Comparison of ENCODE assay signal across 25 cellular contexts in genomic region chr6:156935000-156935399, GRCh38.
"Had no signal": no experiment of that assay in that cellular context is flagged by ENCODE, and none has a peak within 500 bp of the region (broad histone marks: within the 10 kb centered on the region; RNA-seq: fewer than 3 reads in every experiment).

No MANE protein-coding gene starts in this region.

- ATAC-seq: effector memory CD8-positive, alpha-beta T cell; left lobe of liver; naive thymus-derived CD4-positive, alpha-beta T cell; sciatic nerve had no signal

- H3K4me3 ChIP-seq: esophagus squamous epithelium, hepatocyte, neural progenitor cell, smooth muscle cell had no signal

- H3K27ac Mint-ChIP-seq: neural progenitor cell had no signal

- H3K27me3 ChIP-seq: esophagus squamous epithelium, hepatocyte, neural progenitor cell, suprapubic skin had no signal

- DNase-seq: cerebellar nuclear complex; cortex of kidney; effector memory CD8-positive, alpha-beta T cell; erythroblast; esophagus squamous epithelium; foreskin melanocyte; head of caudate nucleus; kidney; mesenchymal stem cell; midbrain; naive thymus-derived CD4-positive, alpha-beta T cell; stimulated activated CD4-positive, alpha-beta T cell treated with anti-CD3 and anti-CD28 coated beads, Interleukin-12 subunit alpha, Interleukin-12 subunit beta, amount 100 ng/mL, for 4 hours; stimulated activated CD4-positive, alpha-beta T cell treated with anti-CD3 and anti-CD28 coated beads, Interleukin-1b, Interleukin-23, amount 100 ng/mL, for 48 hours; stimulated activated CD4-positive, alpha-beta T cell treated with anti-CD3 and anti-CD28 coated beads, Interleukin-4, amount 100 ng/mL, for 1 hour; stimulated activated CD8-positive, alpha-beta memory T cell treated with anti-CD3 and anti-CD28 coated beads, Interleukin-4, amount 100 ng/mL, for 48 hours; stimulated activated naive CD4-positive, alpha-beta T cell treated with Interleukin-2 at 50 U/mL for 16 hours had no signal

- H3K27me3 Mint-ChIP-seq: effector memory CD8-positive, alpha-beta T cell; naive thymus-derived CD4-positive, alpha-beta T cell; progenitor cell of endocrine pancreas; type B pancreatic cell had no signal

- H3K9me3 Mint-ChIP-seq: effector memory CD8-positive, alpha-beta T cell; naive thymus-derived CD4-positive, alpha-beta T cell; nephron; neural progenitor cell; type B pancreatic cell had no signal

- H3K36me3 ChIP-seq: neural progenitor cell, suprapubic skin had no signal

- H3K27ac ChIP-seq: neural progenitor cell had no signal

- H3K9me3 ChIP-seq: esophagus squamous epithelium, suprapubic skin had no signal

- H3K4me3 Mint-ChIP-seq: effector memory CD8-positive, alpha-beta T cell; naive thymus-derived CD4-positive, alpha-beta T cell; nephron; neural progenitor cell; type B pancreatic cell had no signal
